Comparison of ENCODE assay signal across 25 cellular contexts in the genomic region with DNA sequence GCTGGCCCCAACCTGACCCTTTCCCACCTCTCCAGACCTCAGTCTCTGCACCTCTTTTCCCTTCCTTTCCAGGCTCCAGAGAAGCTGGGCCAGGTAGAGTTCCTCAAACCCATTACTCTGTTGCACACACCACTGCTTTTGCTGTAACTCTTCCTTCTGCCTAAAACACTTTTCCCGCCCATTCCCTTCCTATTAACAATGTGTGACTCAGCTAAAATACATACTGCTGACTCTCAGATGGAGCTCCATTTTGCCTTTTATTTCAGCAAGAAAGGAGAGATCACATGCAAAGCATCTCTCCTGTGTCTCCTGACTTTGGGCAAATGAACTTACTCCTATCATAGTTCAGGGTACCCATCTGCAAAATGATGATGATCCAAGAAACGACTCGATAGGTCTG.
"Had no signal": no experiment of that assay in that cellular context is flagged by ENCODE, and none has a peak within 500 bp of the region (broad histone marks: within the 10 kb centered on the region; RNA-seq: fewer than 3 reads in every experiment).

No MANE protein-coding gene starts in this region.

- H3K9me3 ChIP-seq: left ventricle myocardium inferior, pancreas, prostate gland, uterus had no signal

- H3K4me2 ChIP-seq: smooth muscle cell had no signal

- H3K4me3 ChIP-seq: left ventricle myocardium inferior, lung, pancreas, prostate gland, smooth muscle cell, tibial nerve, uterus had no signal

- H3K4me1 ChIP-seq: left ventricle myocardium inferior, pancreas, prostate gland, tibial nerve, uterus had no signal

- FAIRE-seq: islet of Langerhans, kidney, pancreas had no signal

- H3K27ac ChIP-seq: left ventricle myocardium inferior, pancreas, prostate gland, tibial nerve, uterus had no signal

- H3K27me3 ChIP-seq: pancreas, tibial nerve, uterus had no signal

- DNase-seq: hypothalamus; immature natural killer cell; kidney; left colon; left ventricle myocardium inferior; naive thymus-derived CD8-positive, alpha-beta T cell; nucleus accumbens; pancreas; posterior cingulate gyrus; retina; right cardiac atrium; stimulated activated CD4-positive, alpha-beta T cell treated with anti-CD3 and anti-CD28 coated beads, Interleukin-1b, Interleukin-23, amount 100 ng/mL, for 48 hours; stimulated activated CD4-positive, alpha-beta T cell treated with anti-CD3 and anti-CD28 coated beads, Interleukin-2, amount 100 ng/mL, for 48 hours; stimulated activated CD4-positive, alpha-beta T cell treated with anti-CD3 and anti-CD28 coated beads, Interleukin-4, amount 100 ng/mL, for 4 hours; stimulated activated CD8-positive, alpha-beta memory T cell treated with anti-CD3 and anti-CD28 coated beads, Interleukin-4, amount 100 ng/mL, for 48 hours; stimulated activated naive CD4-positive, alpha-beta T cell treated with Interleukin-2 at 50 U/mL for 16 hours; stimulated activated naive CD8-positive, alpha-beta T cell treated with anti-CD3 and anti-CD28 coated beads, Interleukin-15, amount 100 ng/mL, for 72 hours; substantia nigra; uterus had no signal

- H3K36me3 ChIP-seq: left ventricle myocardium inferior, pancreas, prostate gland, tibial nerve, uterus had no signal

- ATAC-seq: left colon; naive thymus-derived CD8-positive, alpha-beta T cell; pancreas; right cardiac atrium; stimulated activated memory B cell treated with anti-CD40 and anti-IgM and Interleukin-4, amounts not matched to agents 10 μg/mL and 1 μg/mL and 100 μg/mL, for 72 hours; stimulated activated naive CD8-positive, alpha-beta T cell treated with anti-CD3 and anti-CD28 coated beads, Interleukin-15, amount 100 ng/mL, for 72 hours had no signal
